Comparison of ENCODE assay signal across 11 cellular contexts in the genomic region with DNA sequence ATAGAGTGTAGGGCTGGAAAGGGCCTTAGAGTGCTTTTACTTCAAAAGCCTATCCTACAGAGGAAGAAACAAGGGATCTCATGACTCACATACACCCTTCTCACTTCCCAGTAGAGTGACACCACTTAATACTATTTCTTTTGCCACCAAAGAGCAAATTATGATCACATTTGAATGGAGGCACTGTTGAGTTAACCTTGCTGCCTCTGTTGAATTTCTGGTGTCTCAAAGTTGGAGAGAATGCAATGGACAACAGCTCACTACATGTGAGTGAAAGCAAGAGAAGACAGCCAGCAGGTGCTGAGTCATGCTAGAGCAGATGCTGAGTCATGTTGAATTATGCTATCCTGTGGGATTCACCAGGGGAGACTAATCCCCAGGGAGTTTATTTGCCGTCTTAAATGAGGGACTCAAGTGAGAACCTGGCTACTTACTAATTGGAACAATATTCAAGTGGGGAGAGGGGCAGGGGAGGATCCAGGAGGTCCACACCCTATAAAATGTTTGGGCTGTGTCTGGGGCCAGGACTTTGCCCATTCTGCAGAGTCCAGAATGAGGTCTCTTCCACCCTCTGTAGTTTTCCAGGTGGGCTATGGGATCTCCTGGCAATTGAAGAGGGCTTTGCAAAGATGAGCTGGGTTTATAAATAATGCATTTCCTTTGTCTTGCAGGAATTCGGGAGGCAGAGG. TPM values are rescaled to one million over a fixed set of nuclear protein-coding genes. Genes with fewer than 3 reads are reported as not detected.
DNase-seq lines count a peak whose midpoint lies in the region; ATAC-seq and TF ChIP-seq lines count a peak whose summit lies in the region.
"Had no signal": no experiment of that assay in that cellular context is flagged by ENCODE, and none has a peak within 500 bp of the region (broad histone marks: within the 10 kb centered on the region; RNA-seq: fewer than 3 reads in every experiment).

No MANE protein-coding gene starts in this region.

- peak overlapping the region; percentile 69 for H3K27ac ChIP-seq in HUES48 (ENCODE audit: low read depth, low read length)
- no peak overlapping the region; the same call in 1 of the 2 replicates for H3K27ac ChIP-seq in WERI-Rb-1

- H3K4me1 ChIP-seq in HUES48 (ENCODE audit: control insufficient read depth, insufficient read depth, low read length) = peaks cover 13% of the 10 kb centered on the region

- H3K4me3 ChIP-seq in HUES48 (ENCODE audit: low read depth, low read length) (no peak overlapping the region), WERI-Rb-1 (ENCODE audit: low read depth, low read length) (no peak overlapping the region)
- H3K4me3 ChIP-seq: mucosa of descending colon had no signal

- DNase-seq in Ammon's horn (ENCODE audit: low spot score) (peak; percentile 18), WERI-Rb-1 (peak; percentile 67), iPS-NIHi7 (ENCODE audit: extremely low spot score) (peak; percentile 51), dermis blood vessel endothelial cell (no peak), NK-92 (lab: John Stamatoyannopoulos, UW; ENCODE audit: unreplicated experiment) (no peak)
- DNase-seq: effector CD8-positive, alpha-beta T cell; mucosa of descending colon; stimulated activated CD4-positive, alpha-beta T cell treated with anti-CD3 and anti-CD28 coated beads, Interleukin-4, amount 100 ng/mL, for 1 hour had no signal

- H3K9me3 ChIP-seq in HUES48 (ENCODE audit: control insufficient read depth, insufficient read depth, low read length) (no peaks in the 10 kb centered on the region), WERI-Rb-1 (ENCODE audit: severe bottlenecking) (no peaks in the 10 kb centered on the region)
- H3K9me3 ChIP-seq: mucosa of descending colon had no signal

- H3K36me3 ChIP-seq in HUES48 (ENCODE audit: control insufficient read depth, insufficient read depth, low read length) = no peaks in the 10 kb centered on the region
- peaks cover 5% of the 10 kb centered on the region for H3K36me3 ChIP-seq in WERI-Rb-1

- H3K9ac ChIP-seq in HUES48 (ENCODE audit: low read depth, low read length) = no peak overlapping the region

- no peak for TF ChIP-seq CTCF in WERI-Rb-1 (IDR thresholded peaks at IDR 0.05; ENCODE audit: low read depth, low read length)

- no peaks in the 10 kb centered on the region for H3K27me3 ChIP-seq in HUES48 (ENCODE audit: control insufficient read depth, insufficient read depth, low read length)
- no peaks in the 10 kb centered on the region for H3K27me3 ChIP-seq in WERI-Rb-1 (ENCODE audit: insufficient read depth, low read depth, severe bottlenecking)

- no peak for ATAC-seq in HG02571 (IDR thresholded peaks at IDR 0.05; ENCODE audit: unreplicated experiment)
- ATAC-seq in HG02981 (IDR thresholded peaks at IDR 0.05; ENCODE audit: unreplicated experiment) = no peak
- ATAC-seq: mucosa of descending colon had no signal

RNA-seq across cellular contexts. Expression of a gene that starts 35.8 kb away (rescaled TPM):
- total RNA-seq in dermis blood vessel endothelial cell = under 0.01 TPM in 1 of 2 replicates, not detected in the other

Comparison
In these comparisons a context has a peak if more than half of its experiments do, and no peak if none do; other contexts are left out.
1. DNase-seq: peak in Ammon's horn (single experiment), WERI-Rb-1 (single experiment) and iPS-NIHi7 (single experiment); none in dermis blood vessel endothelial cell (single experiment) and NK-92 (single experiment).